In genomic region chr4:65868096-65868824, GRCh38 we compare ENCODE assay signal across 27 cellular contexts.
"Had no signal": no experiment of that assay in that cellular context is flagged by ENCODE, and none has a peak within 500 bp of the region (broad histone marks: within the 10 kb centered on the region; RNA-seq: fewer than 3 reads in every experiment).

No MANE protein-coding gene starts in this region.

- H3K27ac ChIP-seq: brain microvascular endothelial cell, epithelial cell of prostate, esophagus squamous epithelium, gastroesophageal sphincter, VCaP had no signal

- DNase-seq: activated CD4-positive, alpha-beta T cell treated with anti-CD3 and anti-CD28 coated beads for 1 hour; activated CD4-positive, alpha-beta T cell treated with anti-CD3 and anti-CD28 coated beads for 4 hours; activated CD4-positive, alpha-beta T cell treated with anti-CD3 and anti-CD28 coated beads, Interleukin-2, amount 50 U/mL, for 1 hour; activated CD4-positive, alpha-beta T cell treated with anti-CD3 and anti-CD28 coated beads, Interleukin-2, amount 50 U/mL, for 48 hours; activated CD8-positive, alpha-beta memory T cell treated with anti-CD3 and anti-CD28 coated beads for 24 hours; activated CD8-positive, alpha-beta T cell treated with anti-CD3 and anti-CD28 coated beads for 36 hours; activated effector memory CD4-positive, alpha-beta T cell treated with Interleukin-2 at 50 U/mL for 16 hours; activated gamma-delta T cell treated with Interleukin-2 at 50 U/mL for 16 hours; activated naive CD4-positive, alpha-beta T cell treated with anti-CD3 and anti-CD28 coated beads, Interleukin-2, amount 50 U/mL, for 16 hours; activated naive CD4-positive, alpha-beta T cell treated with Interleukin-2 at 50 U/mL for 16 hours; activated T-cell treated with anti-CD3 and anti-CD28 coated beads, Interleukin-2, amount 50 U/mL, for 4 hours; amniotic stem cell; anterior cingulate cortex; brain microvascular endothelial cell; caudate nucleus; cortex of kidney; dermis blood vessel endothelial cell; effector CD4-positive, alpha-beta T cell; effector memory CD8-positive, alpha-beta T cell; esophagus squamous epithelium; foreskin melanocyte; T-helper 2 cell had no signal

- H3K4me3 ChIP-seq: esophagus squamous epithelium, gastroesophageal sphincter had no signal

- ATAC-seq: activated CD8-positive, alpha-beta T cell treated with anti-CD3 and anti-CD28 coated beads for 36 hours; activated T-cell treated with anti-CD3 and anti-CD28 coated beads, Interleukin-2, amount 50 U/mL, for 4 hours; activated T-helper 17 cell treated with anti-CD3 and anti-CD28 coated beads, Interleukin-2, amount 50 U/mL, for 72 hours; effector memory CD8-positive, alpha-beta T cell; gastroesophageal sphincter; WTC11 had no signal

- H3K9me3 ChIP-seq: esophagus squamous epithelium, gastroesophageal sphincter had no signal

- H3K36me3 ChIP-seq: brain microvascular endothelial cell, esophagus squamous epithelium, gastroesophageal sphincter had no signal

- H3K27me3 ChIP-seq: brain microvascular endothelial cell, esophagus squamous epithelium, gastroesophageal sphincter had no signal

- H3K4me1 ChIP-seq: esophagus squamous epithelium, gastroesophageal sphincter had no signal
